19 cellular contexts compared by ENCODE assay signal in the genomic region with DNA sequence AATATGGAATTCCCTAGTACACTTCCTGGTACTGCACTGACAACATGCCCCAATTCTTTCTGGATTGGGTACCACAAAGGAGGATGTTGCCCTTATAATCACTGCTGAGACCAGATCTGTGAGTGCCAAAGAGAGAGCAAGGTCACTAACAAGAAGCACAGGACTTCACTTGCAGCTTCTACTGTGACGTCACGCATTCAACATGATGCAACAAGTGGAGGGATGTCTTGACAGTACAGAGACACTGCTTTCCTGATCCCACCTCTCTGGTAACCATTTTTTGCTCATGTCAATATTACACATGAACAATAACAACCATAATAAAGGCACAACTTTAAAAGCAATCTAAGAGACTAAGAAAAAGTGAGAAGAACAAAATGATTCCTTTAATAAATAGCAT.
"Had no signal": no experiment of that assay in that cellular context is flagged by ENCODE, and none has a peak within 500 bp of the region (broad histone marks: within the 10 kb centered on the region; RNA-seq: fewer than 3 reads in every experiment).

No MANE protein-coding gene starts in this region.

- DNase-seq: effector CD4-positive, alpha-beta T cell; gastrocnemius medialis; heart right ventricle; islet precursor cell; mammary epithelial cell; natural killer cell; posterior cingulate gyrus; stimulated activated CD4-positive, alpha-beta T cell treated with anti-CD3 and anti-CD28 coated beads, Interleukin-12 subunit alpha, Interleukin-12 subunit beta, amount 100 ng/mL, for 4 hours; stimulated activated naive CD4-positive, alpha-beta T cell; stomach; upper lobe of left lung; uterus had no signal

- H3K27me3 ChIP-seq: gastrocnemius medialis, heart right ventricle, right atrium auricular region, stomach, upper lobe of left lung, uterus had no signal

- FAIRE-seq: endometrium, small intestine had no signal

- H3K4me3 Mint-ChIP-seq: natural killer cell, neural crest cell had no signal

- H3K27ac Mint-ChIP-seq: natural killer cell had no signal

- H3K9me3 ChIP-seq: gastrocnemius medialis, right atrium auricular region, uterus had no signal

- H3K36me3 ChIP-seq: gastrocnemius medialis, heart right ventricle, right atrium auricular region, stomach, upper lobe of left lung, uterus had no signal

- H3K4me3 ChIP-seq: coronary artery, gastrocnemius medialis, heart right ventricle, right atrium auricular region, stomach, upper lobe of left lung, uterus had no signal

- ATAC-seq: esophagus mucosa, gastrocnemius medialis, heart right ventricle, left lobe of liver, natural killer cell had no signal

- H3K4me1 Mint-ChIP-seq: natural killer cell, neural crest cell had no signal

- H3K27ac ChIP-seq: coronary artery, gastrocnemius medialis, heart right ventricle, right atrium auricular region, stomach, upper lobe of left lung, uterus had no signal

- H3K4me1 ChIP-seq: gastrocnemius medialis, heart right ventricle, upper lobe of left lung, uterus had no signal
